16 cellular contexts compared by ENCODE assay signal in the genomic region with DNA sequence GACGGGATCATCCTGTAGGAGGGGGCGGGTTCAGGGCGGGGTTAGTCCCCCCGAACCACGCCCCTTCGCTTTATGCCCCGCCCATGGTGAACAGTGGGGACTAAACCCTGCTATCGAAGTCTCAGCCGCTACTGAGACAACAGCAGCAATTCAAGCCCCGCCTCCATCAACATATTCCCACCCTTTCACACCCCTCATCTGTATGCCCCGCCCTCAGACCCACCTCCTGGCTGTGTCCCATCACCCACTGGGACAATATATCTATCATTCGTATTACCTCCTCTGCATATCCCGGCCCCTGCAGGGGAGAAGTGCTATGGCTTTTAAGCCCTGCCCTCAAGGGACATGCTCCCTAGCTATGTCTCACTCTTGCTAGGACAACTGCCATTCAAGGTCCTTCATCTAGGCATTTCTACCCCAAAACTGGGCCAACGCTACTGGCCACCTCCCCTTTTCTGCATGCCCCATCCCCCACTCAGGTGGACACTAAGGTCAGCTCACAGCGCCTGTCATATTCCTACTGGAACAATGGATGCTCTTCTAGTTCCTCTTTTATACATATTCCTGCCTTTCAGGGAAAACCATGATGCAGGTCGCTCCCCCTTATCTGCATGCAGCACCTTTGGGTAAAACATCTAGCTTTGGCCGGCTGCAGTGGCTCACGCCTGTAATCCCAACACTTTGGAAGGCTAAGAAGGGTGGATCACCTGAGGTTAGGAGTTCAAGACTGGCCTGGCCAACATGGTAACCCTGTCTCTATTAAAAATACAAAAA. TPM values are rescaled to one million over a fixed set of nuclear protein-coding genes. Genes with fewer than 3 reads are reported as not detected.
DNase-seq lines count a peak whose midpoint lies in the region; ATAC-seq, FAIRE-seq and TF ChIP-seq lines count a peak whose summit lies in the region.
"Had no signal": no experiment of that assay in that cellular context is flagged by ENCODE, and none has a peak within 500 bp of the region (broad histone marks: within the 10 kb centered on the region; RNA-seq: fewer than 3 reads in every experiment).

No MANE protein-coding gene starts in this region.

- H3K4me3 ChIP-seq in HEK293 (ENCODE audit: low read depth, low read length) (no peak overlapping the region), colonic mucosa (no peak overlapping the region), kidney (ENCODE audit: low read length in 2 of 2) (no peak overlapping the region)

- no peak overlapping the region for H3K27ac Mint-ChIP-seq in nephron progenitor cell
- H3K27ac Mint-ChIP-seq: activated naive CD8-positive, alpha-beta T cell treated with anti-CD3 and anti-CD28 coated beads, Interleukin-2, amount 50 U/mL, for 24 hours had no signal

- peaks cover 68% of the 10 kb centered on the region for H3K27me3 Mint-ChIP-seq in nephron progenitor cell (ENCODE audit: low read depth, poor library complexity)
- H3K27me3 Mint-ChIP-seq: activated naive CD8-positive, alpha-beta T cell treated with anti-CD3 and anti-CD28 coated beads, Interleukin-2, amount 50 U/mL, for 24 hours had no signal

- H3K36me3 Mint-ChIP-seq in nephron progenitor cell (ENCODE audit: low read depth): peaks cover 16% of the 10 kb centered on the region

- H3K9ac ChIP-seq in colonic mucosa (ENCODE audit: low read depth in 2 of 2, low read length in 2 of 2) (no peak overlapping the region), kidney (ENCODE audit: low read length in 2 of 2) (no peak overlapping the region)

- TF ChIP-seq CTCF in HEK293 (tag by site-specific recombination; IDR thresholded peaks at IDR 0.05) (no peak), colonic mucosa (IDR thresholded peaks at IDR 0.05) (no peak), nephron progenitor cell (IDR thresholded peaks at IDR 0.05) (no peak), kidney (IDR thresholded peaks at IDR 0.05; ENCODE audit: borderline replicate concordance, extremely low read depth, insufficient read depth) (no peak)

- H3K9me3 Mint-ChIP-seq in nephron progenitor cell: no peaks in the 10 kb centered on the region
- H3K9me3 Mint-ChIP-seq: activated naive CD8-positive, alpha-beta T cell treated with anti-CD3 and anti-CD28 coated beads, Interleukin-2, amount 50 U/mL, for 24 hours had no signal

- no peak for ATAC-seq in GM18907 (IDR thresholded peaks at IDR 0.05; ENCODE audit: unreplicated experiment)
- ATAC-seq: activated naive CD8-positive, alpha-beta T cell treated with anti-CD3 and anti-CD28 coated beads, Interleukin-2, amount 50 U/mL, for 24 hours had no signal

- POLR2A ChIA-PET in HEK293 (lab: Yijun Ruan, JAX): no interaction called here

- peaks cover 22% of the 10 kb centered on the region for H3K4me1 ChIP-seq in HEK293 (ENCODE audit: control insufficient read depth, insufficient read depth, low read length)
- H3K4me1 ChIP-seq in colonic mucosa: peaks cover 6% of the 10 kb centered on the region
- peaks cover 0 to 2% of the 10 kb centered on the region in 2 donors for H3K4me1 ChIP-seq in kidney (ENCODE audit: control insufficient read depth in 1 of 2, insufficient read depth in 1 of 2, low read depth in 1 of 2, low read length in 2 of 2)

- H3K4me1 Mint-ChIP-seq in nephron progenitor cell: peaks cover 40% of the 10 kb centered on the region
- H3K4me1 Mint-ChIP-seq: activated naive CD8-positive, alpha-beta T cell treated with anti-CD3 and anti-CD28 coated beads, Interleukin-2, amount 50 U/mL, for 24 hours had no signal

- H3K9me3 ChIP-seq in HEK293 (ENCODE audit: control insufficient read depth, insufficient read depth, low read depth, low read length) (no peaks in the 10 kb centered on the region), colonic mucosa (no peaks in the 10 kb centered on the region), kidney (ENCODE audit: control insufficient read depth in 1 of 2, low read length in 2 of 2) (no peaks in the 10 kb centered on the region)

- CTCF ChIA-PET in HEK293 (lab: Yijun Ruan, JAX): interaction anchor here (0.6 to 1.1 kb wide), 2 partner anchors 19 to 47 kb away, joined by 3 read pairs; no protein-coding TSS in a partner anchor

- H3K27ac ChIP-seq in HEK293 (ENCODE audit: extremely low read depth, low read depth, low read length): no peak overlapping the region
- H3K27ac ChIP-seq in colonic mucosa: no peak overlapping the region
- no peak overlapping the region for H3K27ac ChIP-seq in kidney (ENCODE audit: low read depth in 2 of 2, low read length in 2 of 2)

- intact Hi-C loops in colonic mucosa (cut with DNase I) (no loop called here), kidney (cut with DNase I) (no loop called here)

- H3K4me3 Mint-ChIP-seq in nephron progenitor cell: peak overlapping the region; percentile 55
- H3K4me3 Mint-ChIP-seq: activated naive CD8-positive, alpha-beta T cell treated with anti-CD3 and anti-CD28 coated beads, Interleukin-2, amount 50 U/mL, for 24 hours had no signal

- peaks cover 20% of the 10 kb centered on the region for H3K27me3 ChIP-seq in colonic mucosa

- peak; percentile 29 for DNase-seq in AG20443 (ENCODE audit: low spot score)
- peak; percentile 34 for DNase-seq in colonic mucosa
- DNase-seq in nephron progenitor cell: peak; percentile 61
- DNase-seq in kidney: no peak
- DNase-seq in COR-L47 (lab: John Stamatoyannopoulos, UW): no peak
- DNase-seq in cerebellar nuclear complex (lab: John Stamatoyannopoulos, UW): no peak
- DNase-seq: activated CD8-positive, alpha-beta memory T cell treated with anti-CD3 and anti-CD28 coated beads, Interleukin-2, amount 50 U/mL, for 48 hours; activated naive CD8-positive, alpha-beta T cell treated with anti-CD3 and anti-CD28 coated beads, Interleukin-2, amount 50 U/mL, for 24 hours; cortex of kidney; Kasumi-1; NCI-H2029 treated with DMSO at 0.1 percent for 48 hours had no signal

- H3K36me3 ChIP-seq in HEK293 (ENCODE audit: control insufficient read depth in 2 of 2, insufficient read depth in 1 of 2, low read length in 2 of 2): peaks cover 50 to 52% of the 10 kb centered on the region in 2 experiments
- no peaks in the 10 kb centered on the region for H3K36me3 ChIP-seq in colonic mucosa
- H3K36me3 ChIP-seq in kidney (ENCODE audit: control insufficient read depth in 1 of 2, insufficient read depth in 2 of 2, low read length in 2 of 2): no peaks in the 10 kb centered on the region

- FAIRE-seq in kidney (lab: Jason Lieb, UNC): no peak

TF ChIP-seq in HEK293, 187 proteins besides CTCF, POLR2A, EP300 and RAD21 (continues in another document):
- no peak for TF ChIP-seq ZNF830 (tag by site-specific recombination; IDR thresholded peaks at IDR 0.05; ENCODE audit: low read depth)
- peak; percentile 29; the same call in 1 of the 2 replicates for TF ChIP-seq GLIS1 (tag by site-specific recombination; IDR thresholded peaks at IDR 0.05)
- TF ChIP-seq, protein P1, sequence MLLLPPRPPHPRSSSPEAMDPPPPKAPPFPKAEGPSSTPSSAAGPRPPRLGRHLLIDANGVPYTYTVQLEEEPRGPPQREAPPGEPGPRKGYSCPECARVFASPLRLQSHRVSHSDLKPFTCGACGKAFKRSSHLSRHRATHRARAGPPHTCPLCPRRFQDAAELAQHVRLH (tag by site-specific recombination; IDR thresholded peaks at IDR 0.05): no peak
- TF ChIP-seq BCL11B (tag by site-specific recombination; IDR thresholded peaks at IDR 0.05; ENCODE audit: low read depth): no peak
- peak; percentile 70 for TF ChIP-seq SP3 (tag by site-specific recombination; IDR thresholded peaks at IDR 0.05)
- no peak for TF ChIP-seq REST (tag by site-specific recombination; IDR thresholded peaks at IDR 0.05)
- TF ChIP-seq ZNF23 (tag by site-specific recombination; IDR thresholded peaks at IDR 0.05; ENCODE audit: borderline replicate concordance): no peak
- peak; percentile 100 for TF ChIP-seq KLF8 (tag by site-specific recombination; IDR thresholded peaks at IDR 0.05)
- TF ChIP-seq ZNF501 (tag by site-specific recombination; IDR thresholded peaks at IDR 0.05): no peak
- peak; percentile 86 for TF ChIP-seq KLF9 (tag by site-specific recombination; IDR thresholded peaks at IDR 0.05; ENCODE audit: low read depth)
- peak; percentile 98 for TF ChIP-seq KLF1 (tag by site-specific recombination; IDR thresholded peaks at IDR 0.05)
- peak; percentile 51 for TF ChIP-seq EGR2 (tag by site-specific recombination; IDR thresholded peaks at IDR 0.05; ENCODE audit: low read depth)

RNA-seq across cellular contexts. Expression of gene LRFN1, which starts 11.9 kb away (rescaled TPM):
- total RNA-seq in colonic mucosa: under 1 TPM; 0.25 to 0.29 TPM
- total RNA-seq in kidney: 1.2 TPM
- polyA plus RNA-seq in kidney (ENCODE audit: insufficient read depth, low read depth, low replicate concordance): 0.80 TPM

RNA-seq across cellular contexts. Expression of gene IFNL1, which starts 12.5 kb away (rescaled TPM):
- total RNA-seq in colonic mucosa (not detected), kidney (not detected)
- not detected for polyA plus RNA-seq in kidney (ENCODE audit: insufficient read depth, low read depth, low replicate concordance)
- total RNA-seq: SK-MEL-5, urinary bladder had no signal
- polyA plus RNA-seq: BJ, urinary bladder had no signal

RNA-seq across cellular contexts. Expression of gene GMFG, which starts 27.1 kb away (rescaled TPM):
- total RNA-seq in colonic mucosa: 10 to 100 TPM in 1 of 2 donors, 1 to 10 TPM in 1; 8.7 to 12.7 TPM
- total RNA-seq in kidney: 60.7 TPM
- 52.4 TPM for polyA plus RNA-seq in kidney (ENCODE audit: insufficient read depth, low read depth, low replicate concordance)

RNA-seq across cellular contexts. Expression of gene SAMD4B, which starts 33.5 kb away (rescaled TPM):
- total RNA-seq in colonic mucosa (10 to 100 TPM; 63.9 to 73.7 TPM), kidney (100 TPM)
- 92.9 TPM for polyA plus RNA-seq in kidney (ENCODE audit: insufficient read depth, low read depth, low replicate concordance)

RNA-seq across cellular contexts. Expression of gene IFNL2, which starts 40.5 kb away (rescaled TPM):
- total RNA-seq in colonic mucosa: not detected
- total RNA-seq in kidney: not detected
- not detected for polyA plus RNA-seq in kidney (ENCODE audit: insufficient read depth, low read depth, low replicate concordance)
- total RNA-seq: SK-MEL-5, urinary bladder had no signal
- polyA plus RNA-seq: BJ, urinary bladder had no signal

Comparison
In these comparisons a context has a peak if more than half of its experiments do, and no peak if none do; other contexts are left out.
1. DNase-seq: peak in AG20443 (single experiment), colonic mucosa (single experiment) and nephron progenitor cell (single experiment); none in kidney (single experiment), COR-L47 (single experiment) and cerebellar nuclear complex (0 of 2).